In the genomic region with DNA sequence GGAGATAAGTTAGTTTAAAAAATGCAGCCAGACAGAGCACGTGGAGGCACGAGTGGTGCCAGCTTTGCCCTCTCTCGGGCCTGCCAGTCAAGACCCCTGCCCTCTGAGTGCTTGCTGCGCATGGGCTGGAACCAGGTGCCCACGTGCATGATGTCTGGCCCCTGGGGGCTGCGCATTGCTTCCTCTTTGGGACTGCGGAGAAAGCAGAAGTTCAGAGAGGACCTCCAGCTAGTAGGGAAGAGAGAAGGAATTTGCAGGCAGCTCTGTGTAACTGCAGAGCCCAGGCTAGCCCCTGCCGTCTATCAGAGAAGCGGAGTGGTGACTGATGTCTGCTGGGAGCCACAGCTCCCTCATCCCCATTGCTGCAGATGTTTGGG, we compare ENCODE assay signal across 30 cellular contexts. TPM values are rescaled to one million over a fixed set of nuclear protein-coding genes. Genes with fewer than 3 reads are reported as not detected.
DNase-seq lines count a peak whose midpoint lies in the region; ATAC-seq and TF ChIP-seq lines count a peak whose summit lies in the region.
"Had no signal": no experiment of that assay in that cellular context is flagged by ENCODE, and none has a peak within 500 bp of the region (broad histone marks: within the 10 kb centered on the region; RNA-seq: fewer than 3 reads in every experiment).

No MANE protein-coding gene starts in this region.

- DNase-seq in left cardiac atrium (peak; percentile 24), right atrium auricular region (ENCODE audit: low spot score) (no peak), SK-N-MC (ENCODE audit: low read depth, low spot score) (no peak), lower lobe of right lung (peak; percentile 67), smooth muscle cell (lab: John Stamatoyannopoulos, UW; ENCODE audit: unreplicated experiment) (no peak), NCI-H128 (lab: John Stamatoyannopoulos, UW; ENCODE audit: unreplicated experiment) (no peak)
- DNase-seq: activated CD4-positive, alpha-beta T cell treated with anti-CD3 and anti-CD28 coated beads, Interleukin-2, amount 50 U/mL, for 1 hour; activated naive CD8-positive, alpha-beta T cell treated with anti-CD3 and anti-CD28 coated beads, Interleukin-2, amount 50 U/mL, for 24 hours; activated T-cell treated with anti-CD3 and anti-CD28 coated beads, Interleukin-2, amount 50 U/mL, for 4 hours; AML-193; IMR-90; kidney glomerular epithelial cell; mesendoderm; NCI-H1105; NCI-H2029 treated with DMSO at 0.1 percent for 48 hours; NCI-H2227 treated with DMSO at 0.1 percent for 48 hours; NCI-H526 treated with DMSO at 0.1 percent for 48 hours; occipital lobe; small intestine; stimulated activated CD4-positive, alpha-beta T cell treated with anti-CD3 and anti-CD28 coated beads, Interleukin-2, amount 100 ng/mL, for 24 hours; transverse colon had no signal

- H3K27me3 Mint-ChIP-seq in stimulated activated memory B cell treated with anti-CD40 and anti-IgM and Interleukin-4, amounts not matched to agents 10 μg/mL and 1 μg/mL and 100 μg/mL, for 72 hours, result peaks cover 41% of the 10 kb centered on the region
- H3K27me3 Mint-ChIP-seq: activated naive CD8-positive, alpha-beta T cell treated with anti-CD3 and anti-CD28 coated beads, Interleukin-2, amount 50 U/mL, for 24 hours; central memory CD8-positive, alpha-beta T cell had no signal

- H3K36me3 ChIP-seq in right atrium auricular region (no peaks in the 10 kb centered on the region), SK-N-MC (ENCODE audit: insufficient read depth, low read length) (no peaks in the 10 kb centered on the region), lower lobe of right lung (no peaks in the 10 kb centered on the region), smooth muscle cell (ENCODE audit: low read depth) (no peaks in the 10 kb centered on the region)
- H3K36me3 ChIP-seq: transverse colon had no signal

- H4K20me1 ChIP-seq in smooth muscle cell (ENCODE audit: low read depth), result no peaks in the 10 kb centered on the region

- H3K4me3 Mint-ChIP-seq in stimulated activated memory B cell treated with anti-CD40 and anti-IgM and Interleukin-4, amounts not matched to agents 10 μg/mL and 1 μg/mL and 100 μg/mL, for 72 hours, result no peak overlapping the region
- H3K4me3 Mint-ChIP-seq: activated naive CD8-positive, alpha-beta T cell treated with anti-CD3 and anti-CD28 coated beads, Interleukin-2, amount 50 U/mL, for 24 hours; activated T-cell treated with anti-CD3 and anti-CD28 coated beads, Interleukin-2, amount 50 U/mL, for 4 hours; central memory CD8-positive, alpha-beta T cell had no signal

- no peak overlapping the region for H2AFZ ChIP-seq in smooth muscle cell (ENCODE audit: low read depth)

- intact Hi-C loops in left cardiac atrium (cut with DNase I), result loop anchor here in 1 of 2 donors (5.0 to 10.0 kb wide), 2 partner anchors 153 to 561 kb away; partner anchors contain the start of gene RXRA
- intact Hi-C loops in lower lobe of right lung (cut with DNase I), result loop anchor here (5.0 kb wide), 1 partner anchor 273 kb away; no protein-coding TSS in a partner anchor

- ATAC-seq in left cardiac atrium (no peak), lower lobe of right lung (peak; percentile 10 to 23), GM21723 (IDR thresholded peaks at IDR 0.05; ENCODE audit: unreplicated experiment) (no peak)
- peak; percentile 55 for ATAC-seq in stimulated activated memory B cell treated with anti-CD40 and anti-IgM and Interleukin-4, amounts not matched to agents 10 μg/mL and 1 μg/mL and 100 μg/mL, for 72 hours
- ATAC-seq: activated naive CD8-positive, alpha-beta T cell treated with anti-CD3 and anti-CD28 coated beads, Interleukin-2, amount 50 U/mL, for 24 hours; activated T-cell treated with anti-CD3 and anti-CD28 coated beads, Interleukin-2, amount 50 U/mL, for 4 hours had no signal

- no peak overlapping the region for H3K4me2 ChIP-seq in smooth muscle cell

- H3K4me3 ChIP-seq in right atrium auricular region (no peak overlapping the region), SK-N-MC (no peak overlapping the region), lower lobe of right lung (no peak overlapping the region), smooth muscle cell (no peak overlapping the region)
- H3K4me3 ChIP-seq: transverse colon had no signal

- H3F3A ChIP-seq in smooth muscle cell (ENCODE audit: low read depth), result no peaks in the 10 kb centered on the region

- H3K9ac ChIP-seq in SK-N-MC (ENCODE audit: insufficient read length) (no peak overlapping the region), smooth muscle cell (ENCODE audit: low read depth) (no peak overlapping the region)

- H3K9me3 Mint-ChIP-seq in stimulated activated memory B cell treated with anti-CD40 and anti-IgM and Interleukin-4, amounts not matched to agents 10 μg/mL and 1 μg/mL and 100 μg/mL, for 72 hours, result no peaks in the 10 kb centered on the region
- H3K9me3 Mint-ChIP-seq: activated naive CD8-positive, alpha-beta T cell treated with anti-CD3 and anti-CD28 coated beads, Interleukin-2, amount 50 U/mL, for 24 hours; activated T-cell treated with anti-CD3 and anti-CD28 coated beads, Interleukin-2, amount 50 U/mL, for 4 hours; central memory CD8-positive, alpha-beta T cell had no signal

- 83% methylated on average over 9 of the region's 9 CpGs for WGBS in smooth muscle cell (ENCODE audit: low lambda C conversion rate)

- H3K27ac Mint-ChIP-seq in stimulated activated memory B cell treated with anti-CD40 and anti-IgM and Interleukin-4, amounts not matched to agents 10 μg/mL and 1 μg/mL and 100 μg/mL, for 72 hours, result no peak overlapping the region
- H3K27ac Mint-ChIP-seq: activated naive CD8-positive, alpha-beta T cell treated with anti-CD3 and anti-CD28 coated beads, Interleukin-2, amount 50 U/mL, for 24 hours had no signal

- no peak overlapping the region for H3K27ac ChIP-seq in right atrium auricular region
- peak overlapping the region; percentile 74 for H3K27ac ChIP-seq in SK-N-MC
- H3K27ac ChIP-seq in lower lobe of right lung, result no peak overlapping the region
- H3K27ac ChIP-seq in smooth muscle cell (ENCODE audit: low read depth), result no peak overlapping the region
- H3K27ac ChIP-seq: transverse colon, VCaP had no signal

- no peaks in the 10 kb centered on the region for H3K36me3 Mint-ChIP-seq in stimulated activated memory B cell treated with anti-CD40 and anti-IgM and Interleukin-4, amounts not matched to agents 10 μg/mL and 1 μg/mL and 100 μg/mL, for 72 hours

- H3K4me1 Mint-ChIP-seq in stimulated activated memory B cell treated with anti-CD40 and anti-IgM and Interleukin-4, amounts not matched to agents 10 μg/mL and 1 μg/mL and 100 μg/mL, for 72 hours, result peaks cover 27% of the 10 kb centered on the region

- no peak for TF ChIP-seq CTCF in right atrium auricular region (IDR thresholded peaks at IDR 0.05)
- TF ChIP-seq CTCF in lower lobe of right lung (IDR thresholded peaks at IDR 0.05), result no peak
- no peak for TF ChIP-seq CTCF in smooth muscle cell (IDR thresholded peaks at IDR 0.05; ENCODE audit: borderline replicate concordance, insufficient read depth, poor library complexity, severe bottlenecking)

- H3K79me2 ChIP-seq in smooth muscle cell (ENCODE audit: low read depth), result no peaks in the 10 kb centered on the region

- H3K27me3 ChIP-seq in right atrium auricular region (no peaks in the 10 kb centered on the region), lower lobe of right lung (ENCODE audit: low read depth) (peaks cover 24% of the 10 kb centered on the region), smooth muscle cell (ENCODE audit: low read depth) (no peaks in the 10 kb centered on the region)

- H3K4me1 ChIP-seq in right atrium auricular region (peaks cover 0 to 37% of the 10 kb centered on the region in 2 donors), lower lobe of right lung (peaks cover 33% of the 10 kb centered on the region), smooth muscle cell (ENCODE audit: low read depth) (no peaks in the 10 kb centered on the region)

- H3K9me3 ChIP-seq in right atrium auricular region (no peaks in the 10 kb centered on the region), SK-N-MC (ENCODE audit: low read depth, low read length) (no peaks in the 10 kb centered on the region), lower lobe of right lung (no peaks in the 10 kb centered on the region), smooth muscle cell (replicated peaks; ENCODE audit: low read depth) (no peaks in the 10 kb centered on the region)
- H3K9me3 ChIP-seq: transverse colon had no signal

RNA-seq across cellular contexts. Expression of gene RNU6ATAC, which starts 9.7 kb away (rescaled TPM):
- 100 to 1,000 TPM; 307 to 456 TPM for total RNA-seq in left cardiac atrium
- not detected for total RNA-seq in right atrium auricular region
- 248 TPM for total RNA-seq in lower lobe of right lung
- total RNA-seq in smooth muscle cell, result not detected in 2 replicates
- not detected in 2 replicates for polyA plus RNA-seq in smooth muscle cell
- total RNA-seq: A172, dermis microvascular lymphatic vessel endothelial cell, glomerular endothelial cell, H4, IMR-90, myocyte, occipital lobe, transverse colon had no signal
- polyA plus RNA-seq: IMR-90, small intestine had no signal

RNA-seq across cellular contexts. Expression of gene WDR5, which starts 38.2 kb away (rescaled TPM):
- 10 to 100 TPM; 16.0 to 20.3 TPM for total RNA-seq in left cardiac atrium
- 10 to 100 TPM; 14.1 to 17.5 TPM for total RNA-seq in right atrium auricular region
- 22.6 TPM for total RNA-seq in lower lobe of right lung
- total RNA-seq in smooth muscle cell, result 8.9 and 9.8 TPM in 2 replicates
- polyA plus RNA-seq in smooth muscle cell, result 15.7 and 16.3 TPM in 2 replicates

Comparison
In these comparisons a context has a peak if more than half of its experiments do, and no peak if none do; other contexts are left out.
1. DNase-seq: peak in left cardiac atrium (single experiment) and lower lobe of right lung (single experiment); none in right atrium auricular region (single experiment), SK-N-MC (single experiment), smooth muscle cell (single experiment) and NCI-H128 (single experiment).
2. RNA of gene RNU6ATAC, which starts 9.7 kb away (total RNA-seq): 307 to 456 TPM in left cardiac atrium and 248 TPM in lower lobe of right lung (single experiment); not detected in right atrium auricular region and not detected in smooth muscle cell; every median in the first group is over 100 times any median in the second.
3. ATAC-seq: peak in lower lobe of right lung (2 of 2) and stimulated activated memory B cell treated with anti-CD40 and anti-IgM and Interleukin-4, amounts not matched to agents 10 μg/mL and 1 μg/mL and 100 μg/mL, for 72 hours (single experiment); none in left cardiac atrium (0 of 2) and GM21723 (single experiment).